Comparison of ENCODE assay signal across 29 cellular contexts in the genomic region with DNA sequence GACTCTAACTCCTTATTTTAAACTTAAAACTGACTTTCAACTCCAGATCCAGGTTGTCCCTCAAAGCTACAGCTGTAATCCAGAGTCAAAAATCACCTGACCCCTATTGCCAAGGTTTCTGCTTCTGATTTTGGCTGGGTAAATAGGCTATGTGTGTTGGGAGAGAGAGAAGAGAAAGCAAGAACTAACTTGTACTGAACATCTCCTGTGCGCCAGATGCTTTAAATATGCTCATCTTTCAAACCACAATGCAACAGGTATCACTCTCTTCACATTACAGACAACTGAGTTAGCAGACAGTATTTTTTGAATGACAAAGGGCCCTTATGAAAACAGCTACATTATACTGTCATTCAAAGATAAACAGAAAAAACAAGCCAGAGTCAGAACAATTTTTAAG. TPM values are rescaled to one million over a fixed set of nuclear protein-coding genes. Genes with fewer than 3 reads are reported as not detected.
A peak's percentile ranks its signal among the peaks of the same experiment; 100 is the strongest.
DNase-seq lines count a peak whose midpoint lies in the region; FAIRE-seq and TF ChIP-seq lines count a peak whose summit lies in the region.
"Had no signal": no experiment of that assay in that cellular context is flagged by ENCODE, and none has a peak within 500 bp of the region (broad histone marks: within the 10 kb centered on the region; RNA-seq: fewer than 3 reads in every experiment).

No MANE protein-coding gene starts in this region.

- TF ChIP-seq CTCF in HEK293 (tag by site-specific recombination; IDR thresholded peaks at IDR 0.05) (no peak), astrocyte (IDR thresholded peaks at IDR 0.05; ENCODE audit: insufficient read depth, low read depth, low read length) (no peak), esophagus muscularis mucosa (IDR thresholded peaks at IDR 0.05) (no peak), osteocyte (IDR thresholded peaks at IDR 0.05) (no peak)

- POLR2A ChIA-PET in HEK293 (lab: Yijun Ruan, JAX) = no interaction called here

- H3K4me3 Mint-ChIP-seq in astrocyte (ENCODE audit: unreplicated experiment) (peak overlapping the region; percentile 25), osteocyte (ENCODE audit: unreplicated experiment) (no peak overlapping the region)
- H3K4me3 Mint-ChIP-seq: activated CD4-positive, alpha-beta T cell treated with anti-CD3 and anti-CD28 coated beads for 36 hours; activated CD8-positive, alpha-beta T cell treated with anti-CD3 and anti-CD28 coated beads for 36 hours; activated naive CD4-positive, alpha-beta T cell treated with anti-CD3 and anti-CD28 coated beads, Interleukin-2, amount 10 ng/mL, durations not matched to agents 7 days and 5 days; CD4-positive, alpha-beta T cell; GM23338; naive thymus-derived CD8-positive, alpha-beta T cell had no signal

- FAIRE-seq in astrocyte (lab: Jason Lieb, UNC) = no peak
- FAIRE-seq: bronchial epithelial cell had no signal

- H3K79me2 ChIP-seq in astrocyte (ENCODE audit: insufficient read depth, low read length) = peaks cover 97% of the 10 kb centered on the region

- H3K27me3 ChIP-seq in astrocyte (ENCODE audit: insufficient read depth, low read length) (no peaks in the 10 kb centered on the region), esophagus muscularis mucosa (no peaks in the 10 kb centered on the region)
- H3K27me3 ChIP-seq: sigmoid colon had no signal

- no peak for DNase-seq in astrocyte (ENCODE audit: low read depth)
- DNase-seq in esophagus muscularis mucosa (ENCODE audit: extremely low spot score) = no peak
- DNase-seq in osteocyte (ENCODE audit: extremely low spot score, unreplicated experiment) = no peak
- no peak for DNase-seq in Kasumi-1 (lab: John Stamatoyannopoulos, UW)
- DNase-seq in T-helper 1 cell = no peak
- DNase-seq in NCI-H1048 (lab: John Stamatoyannopoulos, UW) = no peak
- no peak for DNase-seq in 8988T
- DNase-seq: activated CD4-positive, alpha-beta T cell treated with anti-CD3 and anti-CD28 coated beads for 36 hours; activated CD8-positive, alpha-beta memory T cell treated with anti-CD3 and anti-CD28 coated beads, Interleukin-2, amount 50 U/mL, for 48 hours; activated CD8-positive, alpha-beta T cell treated with anti-CD3 and anti-CD28 coated beads for 36 hours; activated naive CD4-positive, alpha-beta T cell treated with anti-CD3 and anti-CD28 coated beads, Interleukin-2, amount 10 ng/mL, durations not matched to agents 7 days and 5 days; CD4-positive, alpha-beta T cell; head of caudate nucleus; islet precursor cell; left ventricle myocardium superior; midbrain; naive thymus-derived CD8-positive, alpha-beta T cell; NCI-H1092; NCI-H1694 treated with DMSO at 0.1 percent for 48 hours; NCI-H2171; NCI-H524; OCI-M1; psoas muscle; sigmoid colon; stimulated activated CD4-positive, alpha-beta T cell treated with anti-CD3 and anti-CD28 coated beads, Interleukin-4, amount 100 ng/mL, for 24 hours; trophoblast cell had no signal

- TF ChIP-seq EP300 in esophagus muscularis mucosa (IDR thresholded peaks at IDR 0.05) = no peak

- peaks cover 5 to 51% of the 10 kb centered on the region in 2 experiments; a peak in 2 of 3 replicates for H3K36me3 ChIP-seq in HEK293 (ENCODE audit: control insufficient read depth in 2 of 2, insufficient read depth in 1 of 2, low read length in 2 of 2)
- H3K36me3 ChIP-seq in astrocyte (ENCODE audit: insufficient read depth, low read length) = peaks cover 45% of the 10 kb centered on the region
- H3K36me3 ChIP-seq in esophagus muscularis mucosa = peaks cover 0 to 23% (median 10%) of the 10 kb centered on the region in 4 donors

- H3K4me1 ChIP-seq in HEK293 (ENCODE audit: control insufficient read depth, insufficient read depth, low read length) (no peaks in the 10 kb centered on the region), astrocyte (ENCODE audit: insufficient read depth, low read length) (peaks cover 29% of the 10 kb centered on the region), esophagus muscularis mucosa (peaks cover 47 to 97% (median 95%) of the 10 kb centered on the region in 4 donors)

- WGBS in esophagus muscularis mucosa = 93% methylated on average over 1 of the region's 1 CpG

- H3K4me1 Mint-ChIP-seq in astrocyte (ENCODE audit: low read depth, unreplicated experiment) (peaks cover 35% of the 10 kb centered on the region), osteocyte (ENCODE audit: unreplicated experiment) (peaks cover 68% of the 10 kb centered on the region)
- H3K4me1 Mint-ChIP-seq: activated CD4-positive, alpha-beta T cell treated with anti-CD3 and anti-CD28 coated beads for 36 hours; activated naive CD4-positive, alpha-beta T cell treated with anti-CD3 and anti-CD28 coated beads, Interleukin-2, amount 10 ng/mL, durations not matched to agents 7 days and 5 days; naive thymus-derived CD8-positive, alpha-beta T cell had no signal

- TF ChIP-seq POLR2A in esophagus muscularis mucosa (IDR thresholded peaks at IDR 0.05; ENCODE audit: low read depth) = no peak

- CTCF ChIA-PET in HEK293 (lab: Yijun Ruan, JAX) = no interaction called here

- peaks cover 84% of the 10 kb centered on the region for H4K20me1 ChIP-seq in astrocyte (ENCODE audit: insufficient read depth, low read length)

- H3K27ac Mint-ChIP-seq in astrocyte (ENCODE audit: unreplicated experiment) = no peak overlapping the region
- peak overlapping the region; percentile 29 for H3K27ac Mint-ChIP-seq in osteocyte (ENCODE audit: unreplicated experiment)
- H3K27ac Mint-ChIP-seq: activated CD4-positive, alpha-beta T cell treated with anti-CD3 and anti-CD28 coated beads for 36 hours; activated CD8-positive, alpha-beta T cell treated with anti-CD3 and anti-CD28 coated beads for 36 hours; activated naive CD4-positive, alpha-beta T cell treated with anti-CD3 and anti-CD28 coated beads, Interleukin-2, amount 10 ng/mL, durations not matched to agents 7 days and 5 days; CD4-positive, alpha-beta T cell; GM23338; naive thymus-derived CD8-positive, alpha-beta T cell had no signal

- intact Hi-C loops in esophagus muscularis mucosa (cut with DNase I) = no loop called here

- no peak overlapping the region for H3K9ac ChIP-seq in astrocyte (ENCODE audit: low read length)

- H3K4me3 ChIP-seq in HEK293 (ENCODE audit: low read depth, low read length) (no peak overlapping the region), astrocyte (ENCODE audit: insufficient read depth, low read depth, low read length) (no peak overlapping the region), esophagus muscularis mucosa (peak overlapping the region in 1 of 4 donors; percentile 1)
- H3K4me3 ChIP-seq: GM23338, psoas muscle, sigmoid colon had no signal

- H3K9me3 Mint-ChIP-seq in astrocyte (ENCODE audit: unreplicated experiment) = no peaks in the 10 kb centered on the region
- peaks cover 3% of the 10 kb centered on the region for H3K9me3 Mint-ChIP-seq in osteocyte (ENCODE audit: unreplicated experiment)
- H3K9me3 Mint-ChIP-seq: activated CD8-positive, alpha-beta T cell treated with anti-CD3 and anti-CD28 coated beads for 36 hours; activated naive CD4-positive, alpha-beta T cell treated with anti-CD3 and anti-CD28 coated beads, Interleukin-2, amount 10 ng/mL, durations not matched to agents 7 days and 5 days; CD4-positive, alpha-beta T cell; GM23338; naive thymus-derived CD8-positive, alpha-beta T cell had no signal

- H2AFZ ChIP-seq in astrocyte (ENCODE audit: low read depth, low read length) = no peak overlapping the region
- H2AFZ ChIP-seq: GM23338 had no signal

- peak overlapping the region; percentile 43 for H3K4me2 ChIP-seq in astrocyte (ENCODE audit: low read length)
- H3K4me2 ChIP-seq: GM23338 had no signal

- H3K36me3 Mint-ChIP-seq in astrocyte (ENCODE audit: low read depth, unreplicated experiment) = peaks cover 37% of the 10 kb centered on the region
- H3K36me3 Mint-ChIP-seq in osteocyte (ENCODE audit: unreplicated experiment) = peaks cover 58% of the 10 kb centered on the region
- H3K36me3 Mint-ChIP-seq: activated naive CD4-positive, alpha-beta T cell treated with anti-CD3 and anti-CD28 coated beads, Interleukin-2, amount 10 ng/mL, durations not matched to agents 7 days and 5 days had no signal

- no peaks in the 10 kb centered on the region for H3K9me3 ChIP-seq in HEK293 (ENCODE audit: control insufficient read depth, insufficient read depth, low read depth, low read length)
- no peaks in the 10 kb centered on the region for H3K9me3 ChIP-seq in astrocyte (ENCODE audit: insufficient read depth, low read depth, low read length)
- H3K9me3 ChIP-seq in esophagus muscularis mucosa = no peaks in the 10 kb centered on the region
- H3K9me3 ChIP-seq: psoas muscle, sigmoid colon had no signal

- H3K27ac ChIP-seq in HEK293 (ENCODE audit: extremely low read depth, low read depth, low read length) (no peak overlapping the region), astrocyte (ENCODE audit: low read depth, low read length) (no peak overlapping the region), esophagus muscularis mucosa (replicated peaks in 1 of 4) (peak overlapping the region in 3 of 4 donors; percentile 12 to 32 (median 14))
- H3K27ac ChIP-seq: psoas muscle, sigmoid colon had no signal

- H3K27me3 Mint-ChIP-seq in astrocyte (ENCODE audit: low read depth, unreplicated experiment) (no peaks in the 10 kb centered on the region), osteocyte (ENCODE audit: unreplicated experiment) (no peaks in the 10 kb centered on the region)

RNA-seq across cellular contexts. Expression of gene WWTR1, which starts 7.0 kb away (rescaled TPM):
- total RNA-seq in astrocyte (94.3 and 105 TPM in 2 replicates), esophagus muscularis mucosa (100 to 1,000 TPM; 346 to 535 (median 463) TPM), osteocyte (116 and 120 TPM in 2 replicates)

Comparison
In these comparisons a context has a peak if more than half of its experiments do, and no peak if none do; other contexts are left out.
1. H3K27ac ChIP-seq: peak in esophagus muscularis mucosa (3 of 4); none in HEK293 (single experiment) and astrocyte (single experiment).